ENCODE assay signal across 1 cellular context in genomic region chr11:28114116-28114515, GRCh38.
TF ChIP-seq lines count a peak whose summit lies in the region.

No MANE protein-coding gene starts in this region.

TF ChIP-seq in GM23338, 12 proteins besides CTCF, POLR2A, EP300 and RAD21:
- TF ChIP-seq REST (IDR thresholded peaks at IDR 0.05; ENCODE audit: unreplicated experiment) (no peak), ZNF462 (CRISPR knock-in tag; IDR thresholded peaks at IDR 0.05) (no peak), ZNF114 (CRISPR knock-in tag; IDR thresholded peaks at IDR 0.05) (no peak), STAT1 (IDR thresholded peaks at IDR 0.05; ENCODE audit: unreplicated experiment) (no peak), POLR2AphosphoS5 (IDR thresholded peaks at IDR 0.05; ENCODE audit: low read depth) (no peak), EZH2phosphoT487 (IDR thresholded peaks at IDR 0.05; ENCODE audit: unreplicated experiment) (no peak), ZNF331 (CRISPR knock-in tag; IDR thresholded peaks at IDR 0.05; ENCODE audit: low read depth) (no peak), JUNB (IDR thresholded peaks at IDR 0.05; ENCODE audit: unreplicated experiment) (no peak), ETS1 (IDR thresholded peaks at IDR 0.05) (no peak), EZH2 (IDR thresholded peaks at IDR 0.05; ENCODE audit: low read depth, unreplicated experiment) (no peak), CREB1 (CRISPR knock-in tag; IDR thresholded peaks at IDR 0.05; ENCODE audit: low read depth) (no peak), NANOG (IDR thresholded peaks at IDR 0.05; ENCODE audit: borderline replicate concordance) (no peak)
